In genomic region chr4:53060278-53060677, GRCh38 we compare ENCODE assay signal across 1 cellular context.
TF ChIP-seq lines count a peak whose summit lies in the region.

No MANE protein-coding gene starts in this region.

TF ChIP-seq in HepG2, 621 proteins besides CTCF, POLR2A, EP300 and RAD21 (continued from another document):
- TF ChIP-seq AKNA (CRISPR knock-in tag; IDR thresholded peaks at IDR 0.05; ENCODE audit: borderline replicate concordance), result no peak
- TF ChIP-seq ZNF672 (CRISPR knock-in tag; IDR thresholded peaks at IDR 0.05), result no peak
- no peak for TF ChIP-seq ZNF687 (CRISPR knock-in tag; IDR thresholded peaks at IDR 0.05)
